In the genomic region with DNA sequence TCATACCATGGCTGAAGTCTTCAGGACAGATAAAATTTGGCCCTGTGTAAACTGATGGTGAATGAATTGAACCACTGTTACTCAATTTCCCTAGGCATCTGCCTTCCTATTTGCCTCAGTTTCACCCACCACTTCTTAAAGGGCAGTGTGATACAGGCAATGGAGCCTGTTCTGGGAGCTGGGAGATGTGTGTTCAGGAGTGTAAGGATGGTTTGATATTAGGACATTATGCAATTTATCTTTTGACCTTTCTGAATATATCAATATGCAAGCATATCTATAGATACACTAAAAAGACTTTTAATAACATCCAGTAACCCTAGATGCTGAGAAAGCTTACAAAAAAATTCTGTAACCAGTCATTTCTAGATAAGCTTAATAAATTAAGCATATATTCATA, we compare ENCODE assay signal across 11 cellular contexts. TPM values are rescaled to one million over a fixed set of nuclear protein-coding genes. Genes with fewer than 3 reads are reported as not detected.
A peak's percentile ranks its signal among the peaks of the same experiment; 100 is the strongest.
DNase-seq lines count a peak whose midpoint lies in the region; ATAC-seq, FAIRE-seq and TF ChIP-seq lines count a peak whose summit lies in the region.
"Had no signal": no experiment of that assay in that cellular context is flagged by ENCODE, and none has a peak within 500 bp of the region (broad histone marks: within the 10 kb centered on the region; RNA-seq: fewer than 3 reads in every experiment).

No MANE protein-coding gene starts in this region.

- no peak for FAIRE-seq in kidney (lab: Jason Lieb, UNC)

- H3K9me3 ChIP-seq in kidney (ENCODE audit: control insufficient read depth in 1 of 2, low read length in 2 of 2): no peaks in the 10 kb centered on the region
- peaks cover 0 to 5% (median 4%) of the 10 kb centered on the region in 5 donors for H3K9me3 ChIP-seq in subcutaneous abdominal adipose tissue (ENCODE audit: control insufficient read depth in 5 of 5, low read length in 5 of 5)

- no peak overlapping the region for H3K27ac Mint-ChIP-seq in activated naive CD4-positive, alpha-beta T cell treated with anti-CD3 and anti-CD28 coated beads, Interleukin-2, amount 50 U/mL, for 24 hours
- H3K27ac Mint-ChIP-seq in activated naive CD4-positive, alpha-beta T cell treated with anti-CD3 and anti-CD28 coated beads, Interleukin-2, amount 50 U/mL, for 72 hours: no peak overlapping the region
- H3K27ac Mint-ChIP-seq: activated naive CD4-positive, alpha-beta T cell treated with anti-CD3 and anti-CD28 coated beads, Interleukin-2, amount 10 ng/mL, durations not matched to agents 7 days and 5 days had no signal

- peaks cover 13% of the 10 kb centered on the region for H3K27me3 Mint-ChIP-seq in activated naive CD4-positive, alpha-beta T cell treated with anti-CD3 and anti-CD28 coated beads, Interleukin-2, amount 50 U/mL, for 24 hours

- H3K36me3 ChIP-seq in kidney (ENCODE audit: control insufficient read depth in 1 of 2, insufficient read depth in 2 of 2, low read length in 2 of 2) (no peaks in the 10 kb centered on the region), subcutaneous abdominal adipose tissue (ENCODE audit: control insufficient read depth in 5 of 5, insufficient read depth in 5 of 5, low read length in 5 of 5) (no peaks in the 10 kb centered on the region)
- H3K36me3 ChIP-seq: tibial nerve had no signal

- no peak for TF ChIP-seq POLR2A in erythroblast (IDR thresholded peaks at IDR 0.05; ENCODE audit: low read length)

- ATAC-seq in activated naive CD4-positive, alpha-beta T cell treated with anti-CD3 and anti-CD28 coated beads, Interleukin-2, amount 50 U/mL, for 72 hours: no peak

- H3K9ac ChIP-seq in kidney (ENCODE audit: low read length in 2 of 2) (no peak overlapping the region), subcutaneous abdominal adipose tissue (ENCODE audit: low read length in 5 of 5) (no peak overlapping the region)

- H3K27me3 ChIP-seq in subcutaneous abdominal adipose tissue (ENCODE audit: control insufficient read depth in 5 of 5, insufficient read depth in 4 of 5, low read length in 5 of 5): peaks cover 0 to 6% (median 4%) of the 10 kb centered on the region in 5 donors
- H3K27me3 ChIP-seq: tibial nerve had no signal

- H3K27ac ChIP-seq in VCaP (peak overlapping the region; percentile 79), kidney (ENCODE audit: low read depth in 2 of 2, low read length in 2 of 2) (peak overlapping the region in 1 of 2 donors; percentile 82), subcutaneous abdominal adipose tissue (ENCODE audit: low read depth, low read length) (no peak overlapping the region)

- H3K4me1 ChIP-seq in kidney (ENCODE audit: control insufficient read depth in 1 of 2, insufficient read depth in 1 of 2, low read depth in 1 of 2, low read length in 2 of 2) (no peaks in the 10 kb centered on the region), subcutaneous abdominal adipose tissue (ENCODE audit: control insufficient read depth in 5 of 5, insufficient read depth in 5 of 5, low read length in 5 of 5) (peaks cover 0 to 15% (median 8%) of the 10 kb centered on the region in 5 donors)

- no peaks in the 10 kb centered on the region for H3K9me3 Mint-ChIP-seq in activated naive CD4-positive, alpha-beta T cell treated with anti-CD3 and anti-CD28 coated beads, Interleukin-2, amount 50 U/mL, for 24 hours
- no peaks in the 10 kb centered on the region for H3K9me3 Mint-ChIP-seq in activated naive CD4-positive, alpha-beta T cell treated with anti-CD3 and anti-CD28 coated beads, Interleukin-2, amount 50 U/mL, for 72 hours

- peak overlapping the region; percentile 85 for H3K4me3 Mint-ChIP-seq in activated naive CD4-positive, alpha-beta T cell treated with anti-CD3 and anti-CD28 coated beads, Interleukin-2, amount 50 U/mL, for 24 hours

- intact Hi-C loops in kidney (cut with DNase I): no loop called here

- H3K4me3 ChIP-seq in kidney (ENCODE audit: low read length in 2 of 2) (peak overlapping the region; percentile 79 to 88), subcutaneous abdominal adipose tissue (ENCODE audit: low read depth in 1 of 5, low read length in 5 of 5) (peak overlapping the region; percentile 66 to 88 (median 81))

- H3K4me1 Mint-ChIP-seq in activated naive CD4-positive, alpha-beta T cell treated with anti-CD3 and anti-CD28 coated beads, Interleukin-2, amount 50 U/mL, for 24 hours: peaks cover 6% of the 10 kb centered on the region

- no peak for TF ChIP-seq CTCF in VCaP (conservative IDR thresholded peaks at IDR 0.05)
- TF ChIP-seq CTCF in kidney (IDR thresholded peaks at IDR 0.05; ENCODE audit: borderline replicate concordance, extremely low read depth, insufficient read depth): no peak

- no peak for DNase-seq in activated naive CD4-positive, alpha-beta T cell treated with anti-CD3 and anti-CD28 coated beads, Interleukin-2, amount 50 U/mL, for 72 hours (ENCODE audit: low spot score in 2 of 2)
- no peak for DNase-seq in kidney
- no peak for DNase-seq in stimulated activated CD4-positive, alpha-beta T cell treated with anti-CD3 and anti-CD28 coated beads, Interleukin-12 subunit alpha, Interleukin-12 subunit beta, amount 100 ng/mL, for 4 hours
- no peak for DNase-seq in foreskin melanocyte
- no peak for DNase-seq in erythroblast (lab: John Stamatoyannopoulos, UW)

- no peaks in the 10 kb centered on the region for H3K36me3 Mint-ChIP-seq in activated naive CD4-positive, alpha-beta T cell treated with anti-CD3 and anti-CD28 coated beads, Interleukin-2, amount 50 U/mL, for 24 hours
- no peaks in the 10 kb centered on the region for H3K36me3 Mint-ChIP-seq in activated naive CD4-positive, alpha-beta T cell treated with anti-CD3 and anti-CD28 coated beads, Interleukin-2, amount 50 U/mL, for 72 hours
- H3K36me3 Mint-ChIP-seq: activated naive CD4-positive, alpha-beta T cell treated with anti-CD3 and anti-CD28 coated beads, Interleukin-2, amount 10 ng/mL, durations not matched to agents 7 days and 5 days had no signal

RNA-seq across cellular contexts. Expression of gene IZUMO2, which starts 14.6 kb away (rescaled TPM):
- total RNA-seq in activated naive CD4-positive, alpha-beta T cell treated with anti-CD3 and anti-CD28 coated beads, Interleukin-2, amount 50 U/mL, for 72 hours: not detected
- not detected for total RNA-seq in kidney
- polyA plus RNA-seq in kidney (ENCODE audit: insufficient read depth, low read depth, low replicate concordance): not detected
- total RNA-seq: dermis microvascular lymphatic vessel endothelial cell, tibial nerve had no signal

RNA-seq across cellular contexts. Expression of gene MYH14, which starts 54.9 kb away (rescaled TPM):
- not detected for total RNA-seq in activated naive CD4-positive, alpha-beta T cell treated with anti-CD3 and anti-CD28 coated beads, Interleukin-2, amount 50 U/mL, for 72 hours
- total RNA-seq in kidney: 81.4 TPM
- polyA plus RNA-seq in kidney (ENCODE audit: insufficient read depth, low read depth, low replicate concordance): 23.9 TPM

Comparison
In these comparisons a context has a peak if more than half of its experiments do, and no peak if none do; other contexts are left out.
1. RNA of gene MYH14, which starts 54.9 kb away (total RNA-seq): 81.4 TPM in kidney (single experiment); not detected in activated naive CD4-positive, alpha-beta T cell treated with anti-CD3 and anti-CD28 coated beads, Interleukin-2, amount 50 U/mL, for 72 hours; every median in the first group is over 10 times any median in the second.